24 cellular contexts compared by ENCODE assay signal in the genomic region with DNA sequence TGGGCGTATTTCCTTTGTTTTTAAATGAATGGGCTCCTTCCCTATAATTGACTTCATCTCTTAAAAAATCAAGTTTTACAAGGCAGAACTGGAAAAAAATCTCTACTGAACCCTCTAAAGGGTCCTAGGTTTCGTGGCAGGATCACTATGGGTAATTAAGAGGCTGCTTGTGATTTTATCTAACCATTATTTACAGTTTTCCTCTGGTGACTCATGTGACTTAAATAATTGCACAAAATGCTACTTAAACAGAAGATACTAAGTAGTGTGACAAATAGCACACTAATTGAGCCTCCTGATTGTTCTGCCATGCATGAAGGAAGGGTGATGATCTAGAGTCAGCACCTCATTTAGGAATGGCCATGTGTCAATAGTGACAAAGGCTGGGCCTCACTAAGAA.
"Had no signal": no experiment of that assay in that cellular context is flagged by ENCODE, and none has a peak within 500 bp of the region (broad histone marks: within the 10 kb centered on the region; RNA-seq: fewer than 3 reads in every experiment).

No MANE protein-coding gene starts in this region.

- ATAC-seq: activated naive CD8-positive, alpha-beta T cell treated with anti-CD3 and anti-CD28 coated beads, Interleukin-2, amount 50 U/mL, for 24 hours; gastrocnemius medialis; heart right ventricle; psoas muscle; right cardiac atrium; stimulated activated naive CD8-positive, alpha-beta T cell treated with anti-CD3 and anti-CD28 coated beads, Interleukin-15, Interleukin-2, amounts not matched to agents 100 U/mL and 50 U/mL, for 24 hours had no signal

- DNase-seq: activated CD4-positive, alpha-beta T cell treated with anti-CD3 and anti-CD28 coated beads for 1 hour; activated CD8-positive, alpha-beta memory T cell treated with anti-CD3 and anti-CD28 coated beads for 24 hours; activated CD8-positive, alpha-beta memory T cell treated with anti-CD3 and anti-CD28 coated beads, Interleukin-2, amount 50 U/mL, for 48 hours; activated effector memory CD4-positive, alpha-beta T cell treated with Interleukin-2 at 50 U/mL for 16 hours; activated naive CD4-positive, alpha-beta T cell treated with anti-CD3 and anti-CD28 coated beads, Interleukin-2, amount 10 ng/mL, durations not matched to agents 7 days and 5 days; activated naive CD8-positive, alpha-beta T cell treated with anti-CD3 and anti-CD28 coated beads, Interleukin-2, amount 50 U/mL, for 24 hours; activated T-cell treated with anti-CD3 and anti-CD28 coated beads, Interleukin-2, amount 50 U/mL, for 48 hours; gastrocnemius medialis; heart right ventricle; left ventricle myocardium inferior; mammary epithelial cell; midbrain; ovary; psoas muscle; right cardiac atrium; stimulated activated naive CD8-positive, alpha-beta T cell treated with anti-CD3 and anti-CD28 coated beads, Interleukin-15, Interleukin-2, amounts not matched to agents 100 U/mL and 50 U/mL, for 24 hours; transverse colon; uterus; WERI-Rb-1 had no signal

- H3K4me3 Mint-ChIP-seq: activated naive CD4-positive, alpha-beta T cell treated with anti-CD3 and anti-CD28 coated beads, Interleukin-2, amount 10 ng/mL, durations not matched to agents 7 days and 5 days; activated naive CD8-positive, alpha-beta T cell treated with anti-CD3 and anti-CD28 coated beads, Interleukin-2, amount 50 U/mL, for 24 hours had no signal

- H3K4me1 Mint-ChIP-seq: activated naive CD4-positive, alpha-beta T cell treated with anti-CD3 and anti-CD28 coated beads, Interleukin-2, amount 10 ng/mL, durations not matched to agents 7 days and 5 days had no signal

- H3K4me1 ChIP-seq: ascending aorta, breast epithelium, gastrocnemius medialis, psoas muscle, suprapubic skin, transverse colon, uterus had no signal

- FAIRE-seq: endometrium had no signal

- H3K27ac ChIP-seq: ascending aorta, breast epithelium, coronary artery, gastrocnemius medialis, heart right ventricle, left ventricle myocardium inferior, ovary, psoas muscle, suprapubic skin, transverse colon, uterus, WERI-Rb-1 had no signal

- H3K27me3 Mint-ChIP-seq: activated naive CD4-positive, alpha-beta T cell treated with anti-CD3 and anti-CD28 coated beads, Interleukin-2, amount 10 ng/mL, durations not matched to agents 7 days and 5 days; activated naive CD8-positive, alpha-beta T cell treated with anti-CD3 and anti-CD28 coated beads, Interleukin-2, amount 50 U/mL, for 24 hours had no signal

- H3K4me3 ChIP-seq: ascending aorta, breast epithelium, coronary artery, gastrocnemius medialis, heart right ventricle, left ventricle myocardium inferior, ovary, psoas muscle, suprapubic skin, transverse colon, uterus had no signal

- H3K9me3 ChIP-seq: ascending aorta, breast epithelium, gastrocnemius medialis, heart right ventricle, left ventricle myocardium inferior, ovary, psoas muscle, suprapubic skin, transverse colon, uterus had no signal

- H3K9me3 Mint-ChIP-seq: activated naive CD4-positive, alpha-beta T cell treated with anti-CD3 and anti-CD28 coated beads, Interleukin-2, amount 10 ng/mL, durations not matched to agents 7 days and 5 days; activated naive CD8-positive, alpha-beta T cell treated with anti-CD3 and anti-CD28 coated beads, Interleukin-2, amount 50 U/mL, for 24 hours had no signal

- H3K27ac Mint-ChIP-seq: activated naive CD4-positive, alpha-beta T cell treated with anti-CD3 and anti-CD28 coated beads, Interleukin-2, amount 10 ng/mL, durations not matched to agents 7 days and 5 days; activated naive CD8-positive, alpha-beta T cell treated with anti-CD3 and anti-CD28 coated beads, Interleukin-2, amount 50 U/mL, for 24 hours had no signal
